ENCODE assay signal across 1 cellular context in the genomic region with DNA sequence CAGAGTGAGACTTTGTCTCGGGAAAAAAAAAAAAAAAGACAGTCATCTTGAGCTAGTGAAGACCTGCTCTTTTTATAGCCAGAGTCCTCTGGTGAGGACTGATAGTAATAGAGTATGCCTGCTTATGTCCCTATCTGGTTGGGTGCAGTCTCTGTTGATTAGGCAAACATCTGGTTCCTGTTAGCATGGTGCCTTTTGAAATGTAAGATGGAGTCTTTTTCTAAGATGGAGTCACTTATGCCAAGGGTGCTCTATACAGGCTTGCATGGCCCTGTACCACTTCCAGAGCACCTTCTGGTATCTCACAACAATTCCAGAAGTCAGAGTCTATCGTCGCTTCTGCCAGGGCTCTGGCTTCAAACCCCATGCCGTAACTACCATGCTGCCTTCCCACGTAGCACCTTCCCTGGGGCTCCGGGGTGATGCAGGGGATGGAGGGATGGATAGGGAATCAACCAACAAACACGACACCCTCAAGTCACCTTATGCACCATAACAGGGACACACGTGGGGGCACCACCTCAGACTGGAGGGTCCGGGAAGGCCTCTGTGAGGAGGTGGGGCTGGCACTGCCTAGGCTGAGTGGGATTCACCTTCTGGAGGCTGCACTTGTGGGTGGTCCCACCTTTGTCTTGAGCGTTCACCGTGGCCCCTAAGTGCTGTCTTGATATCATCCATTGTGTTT.
A peak's percentile ranks its signal among the peaks of the same experiment; 100 is the strongest.
TF ChIP-seq lines count a peak whose summit lies in the region.

No MANE protein-coding gene starts in this region.

TF ChIP-seq in K562, 482 proteins besides CTCF, POLR2A, EP300 and RAD21 (continued from another document and continues in another):
- TF ChIP-seq, protein P1, sequence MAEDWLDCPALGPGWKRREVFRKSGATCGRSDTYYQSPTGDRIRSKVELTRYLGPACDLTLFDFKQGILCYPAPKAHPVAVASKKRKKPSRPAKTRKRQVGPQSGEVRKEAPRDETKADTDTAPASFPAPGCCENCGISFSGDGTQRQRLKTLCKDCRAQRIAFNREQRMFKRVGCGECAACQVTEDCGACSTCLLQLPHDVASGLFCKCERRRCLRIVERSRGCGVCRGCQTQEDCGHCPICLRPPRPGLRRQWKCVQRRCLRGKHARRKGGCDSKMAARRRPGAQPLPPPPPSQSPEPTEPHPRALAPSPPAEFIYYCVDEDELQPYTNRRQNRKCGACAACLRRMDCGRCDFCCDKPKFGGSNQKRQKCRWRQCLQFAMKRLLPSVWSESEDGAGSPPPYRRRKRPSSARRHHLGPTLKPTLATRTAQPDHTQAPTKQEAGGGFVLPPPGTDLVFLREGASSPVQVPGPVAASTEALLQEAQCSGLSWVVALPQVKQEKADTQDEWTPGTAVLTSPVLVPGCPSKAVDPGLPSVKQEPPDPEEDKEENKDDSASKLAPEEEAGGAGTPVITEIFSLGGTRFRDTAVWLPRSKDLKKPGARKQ (CRISPR knock-in tag; IDR thresholded peaks at IDR 0.05), result peak; percentile 97; the same call in 1 of the 2 replicates
- TF ChIP-seq ZNF79 (CRISPR knock-in tag; IDR thresholded peaks at IDR 0.05; ENCODE audit: low read depth) (peak; percentile 92), THAP7 (CRISPR knock-in tag; IDR thresholded peaks at IDR 0.05) (no peak), STAT5B (CRISPR knock-in tag; IDR thresholded peaks at IDR 0.05) (peak; percentile 94), PCBP1 (IDR thresholded peaks at IDR 0.05; ENCODE audit: low read depth, low read length, poor library complexity, severe bottlenecking) (no peak), NONO (IDR thresholded peaks at IDR 0.05; ENCODE audit: low read depth in 2 of 2, low read length in 1 of 2) (no peak), ZNF280A (IDR thresholded peaks at IDR 0.05; ENCODE audit: low read depth, partially characterized antibody) (no peak), ZNF347 (CRISPR knock-in tag; IDR thresholded peaks at IDR 0.05; ENCODE audit: low read depth) (peak; percentile 93), FOXP4 (CRISPR knock-in tag; IDR thresholded peaks at IDR 0.05; ENCODE audit: borderline replicate concordance) (no peak), TFAM (CRISPR knock-in tag; conservative IDR thresholded peaks at IDR 0.05) (no peak), PHF8 (IDR thresholded peaks at IDR 0.05; ENCODE audit: borderline replicate concordance, low read length) (no peak), E4F1 (CRISPR knock-in tag; IDR thresholded peaks at IDR 0.05; ENCODE audit: borderline replicate concordance) (no peak), HLTF (IDR thresholded peaks at IDR 0.05) (no peak), ZHX1 (conservative IDR thresholded peaks at IDR 0.05; ENCODE audit: low read length) (no peak), FOS (IDR thresholded peaks at IDR 0.05; ENCODE audit: extremely low read depth, insufficient read length) (no peak)
- TF ChIP-seq, protein P2, sequence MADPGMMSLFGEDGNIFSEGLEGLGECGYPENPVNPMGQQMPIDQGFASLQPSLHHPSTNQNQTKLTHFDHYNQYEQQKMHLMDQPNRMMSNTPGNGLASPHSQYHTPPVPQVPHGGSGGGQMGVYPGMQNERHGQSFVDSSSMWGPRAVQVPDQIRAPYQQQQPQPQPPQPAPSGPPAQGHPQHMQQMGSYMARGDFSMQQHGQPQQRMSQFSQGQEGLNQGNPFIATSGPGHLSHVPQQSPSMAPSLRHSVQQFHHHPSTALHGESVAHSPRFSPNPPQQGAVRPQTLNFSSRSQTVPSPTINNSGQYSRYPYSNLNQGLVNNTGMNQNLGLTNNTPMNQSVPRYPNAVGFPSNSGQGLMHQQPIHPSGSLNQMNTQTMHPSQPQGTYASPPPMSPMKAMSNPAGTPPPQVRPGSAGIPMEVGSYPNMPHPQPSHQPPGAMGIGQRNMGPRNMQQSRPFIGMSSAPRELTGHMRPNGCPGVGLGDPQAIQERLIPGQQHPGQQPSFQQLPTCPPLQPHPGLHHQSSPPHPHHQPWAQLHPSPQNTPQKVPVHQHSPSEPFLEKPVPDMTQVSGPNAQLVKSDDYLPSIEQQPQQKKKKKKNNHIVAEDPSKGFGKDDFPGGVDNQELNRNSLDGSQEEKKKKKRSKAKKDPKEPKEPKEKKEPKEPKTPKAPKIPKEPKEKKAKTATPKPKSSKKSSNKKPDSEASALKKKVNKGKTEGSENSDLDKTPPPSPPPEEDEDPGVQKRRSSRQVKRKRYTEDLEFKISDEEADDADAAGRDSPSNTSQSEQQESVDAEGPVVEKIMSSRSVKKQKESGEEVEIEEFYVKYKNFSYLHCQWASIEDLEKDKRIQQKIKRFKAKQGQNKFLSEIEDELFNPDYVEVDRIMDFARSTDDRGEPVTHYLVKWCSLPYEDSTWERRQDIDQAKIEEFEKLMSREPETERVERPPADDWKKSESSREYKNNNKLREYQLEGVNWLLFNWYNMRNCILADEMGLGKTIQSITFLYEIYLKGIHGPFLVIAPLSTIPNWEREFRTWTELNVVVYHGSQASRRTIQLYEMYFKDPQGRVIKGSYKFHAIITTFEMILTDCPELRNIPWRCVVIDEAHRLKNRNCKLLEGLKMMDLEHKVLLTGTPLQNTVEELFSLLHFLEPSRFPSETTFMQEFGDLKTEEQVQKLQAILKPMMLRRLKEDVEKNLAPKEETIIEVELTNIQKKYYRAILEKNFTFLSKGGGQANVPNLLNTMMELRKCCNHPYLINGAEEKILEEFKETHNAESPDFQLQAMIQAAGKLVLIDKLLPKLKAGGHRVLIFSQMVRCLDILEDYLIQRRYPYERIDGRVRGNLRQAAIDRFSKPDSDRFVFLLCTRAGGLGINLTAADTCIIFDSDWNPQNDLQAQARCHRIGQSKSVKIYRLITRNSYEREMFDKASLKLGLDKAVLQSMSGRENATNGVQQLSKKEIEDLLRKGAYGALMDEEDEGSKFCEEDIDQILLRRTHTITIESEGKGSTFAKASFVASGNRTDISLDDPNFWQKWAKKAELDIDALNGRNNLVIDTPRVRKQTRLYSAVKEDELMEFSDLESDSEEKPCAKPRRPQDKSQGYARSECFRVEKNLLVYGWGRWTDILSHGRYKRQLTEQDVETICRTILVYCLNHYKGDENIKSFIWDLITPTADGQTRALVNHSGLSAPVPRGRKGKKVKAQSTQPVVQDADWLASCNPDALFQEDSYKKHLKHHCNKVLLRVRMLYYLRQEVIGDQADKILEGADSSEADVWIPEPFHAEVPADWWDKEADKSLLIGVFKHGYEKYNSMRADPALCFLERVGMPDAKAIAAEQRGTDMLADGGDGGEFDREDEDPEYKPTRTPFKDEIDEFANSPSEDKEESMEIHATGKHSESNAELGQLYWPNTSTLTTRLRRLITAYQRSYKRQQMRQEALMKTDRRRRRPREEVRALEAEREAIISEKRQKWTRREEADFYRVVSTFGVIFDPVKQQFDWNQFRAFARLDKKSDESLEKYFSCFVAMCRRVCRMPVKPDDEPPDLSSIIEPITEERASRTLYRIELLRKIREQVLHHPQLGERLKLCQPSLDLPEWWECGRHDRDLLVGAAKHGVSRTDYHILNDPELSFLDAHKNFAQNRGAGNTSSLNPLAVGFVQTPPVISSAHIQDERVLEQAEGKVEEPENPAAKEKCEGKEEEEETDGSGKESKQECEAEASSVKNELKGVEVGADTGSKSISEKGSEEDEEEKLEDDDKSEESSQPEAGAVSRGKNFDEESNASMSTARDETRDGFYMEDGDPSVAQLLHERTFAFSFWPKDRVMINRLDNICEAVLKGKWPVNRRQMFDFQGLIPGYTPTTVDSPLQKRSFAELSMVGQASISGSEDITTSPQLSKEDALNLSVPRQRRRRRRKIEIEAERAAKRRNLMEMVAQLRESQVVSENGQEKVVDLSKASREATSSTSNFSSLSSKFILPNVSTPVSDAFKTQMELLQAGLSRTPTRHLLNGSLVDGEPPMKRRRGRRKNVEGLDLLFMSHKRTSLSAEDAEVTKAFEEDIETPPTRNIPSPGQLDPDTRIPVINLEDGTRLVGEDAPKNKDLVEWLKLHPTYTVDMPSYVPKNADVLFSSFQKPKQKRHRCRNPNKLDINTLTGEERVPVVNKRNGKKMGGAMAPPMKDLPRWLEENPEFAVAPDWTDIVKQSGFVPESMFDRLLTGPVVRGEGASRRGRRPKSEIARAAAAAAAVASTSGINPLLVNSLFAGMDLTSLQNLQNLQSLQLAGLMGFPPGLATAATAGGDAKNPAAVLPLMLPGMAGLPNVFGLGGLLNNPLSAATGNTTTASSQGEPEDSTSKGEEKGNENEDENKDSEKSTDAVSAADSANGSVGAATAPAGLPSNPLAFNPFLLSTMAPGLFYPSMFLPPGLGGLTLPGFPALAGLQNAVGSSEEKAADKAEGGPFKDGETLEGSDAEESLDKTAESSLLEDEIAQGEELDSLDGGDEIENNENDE (IDR thresholded peaks at IDR 0.05; ENCODE audit: low read depth, low read length), result no peak
- TF ChIP-seq, protein P3, sequence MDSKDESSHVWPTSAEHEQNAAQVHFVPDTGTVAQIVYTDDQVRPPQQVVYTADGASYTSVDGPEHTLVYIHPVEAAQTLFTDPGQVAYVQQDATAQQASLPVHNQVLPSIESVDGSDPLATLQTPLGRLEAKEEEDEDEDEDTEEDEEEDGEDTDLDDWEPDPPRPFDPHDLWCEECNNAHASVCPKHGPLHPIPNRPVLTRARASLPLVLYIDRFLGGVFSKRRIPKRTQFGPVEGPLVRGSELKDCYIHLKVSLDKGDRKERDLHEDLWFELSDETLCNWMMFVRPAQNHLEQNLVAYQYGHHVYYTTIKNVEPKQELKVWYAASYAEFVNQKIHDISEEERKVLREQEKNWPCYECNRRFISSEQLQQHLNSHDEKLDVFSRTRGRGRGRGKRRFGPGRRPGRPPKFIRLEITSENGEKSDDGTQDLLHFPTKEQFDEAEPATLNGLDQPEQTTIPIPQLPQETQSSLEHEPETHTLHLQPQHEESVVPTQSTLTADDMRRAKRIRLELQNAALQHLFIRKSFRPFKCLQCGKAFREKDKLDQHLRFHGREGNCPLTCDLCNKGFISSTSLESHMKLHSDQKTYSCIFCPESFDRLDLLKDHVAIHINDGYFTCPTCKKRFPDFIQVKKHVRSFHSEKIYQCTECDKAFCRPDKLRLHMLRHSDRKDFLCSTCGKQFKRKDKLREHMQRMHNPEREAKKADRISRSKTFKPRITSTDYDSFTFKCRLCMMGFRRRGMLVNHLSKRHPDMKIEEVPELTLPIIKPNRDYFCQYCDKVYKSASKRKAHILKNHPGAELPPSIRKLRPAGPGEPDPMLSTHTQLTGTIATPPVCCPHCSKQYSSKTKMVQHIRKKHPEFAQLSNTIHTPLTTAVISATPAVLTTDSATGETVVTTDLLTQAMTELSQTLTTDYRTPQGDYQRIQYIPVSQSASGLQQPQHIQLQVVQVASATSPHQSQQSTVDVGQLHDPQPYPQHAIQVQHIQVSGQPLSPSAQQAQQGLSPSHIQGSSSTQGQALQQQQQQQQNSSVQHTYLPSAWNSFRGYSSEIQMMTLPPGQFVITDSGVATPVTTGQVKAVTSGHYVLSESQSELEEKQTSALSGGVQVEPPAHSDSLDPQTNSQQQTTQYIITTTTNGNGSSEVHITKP (IDR thresholded peaks at IDR 0.05; ENCODE audit: partially characterized antibody), result no peak
